In genomic region chr16:4944333-4945281, GRCh38 we compare ENCODE assay signal across 1 cellular context.
TF ChIP-seq lines count a peak whose summit lies in the region.

No MANE protein-coding gene starts in this region.

TF ChIP-seq in HepG2, 621 proteins besides CTCF, POLR2A, EP300 and RAD21 (continued from another document and continues in another):
- TF ChIP-seq ZNF687 (CRISPR knock-in tag; IDR thresholded peaks at IDR 0.05) (peak; percentile 92), IKZF5 (CRISPR knock-in tag; IDR thresholded peaks at IDR 0.05) (peak; percentile 96), ATF7 (IDR thresholded peaks at IDR 0.05) (peak; percentile 39; the same call in 1 of the 2 replicates), ATF7 (CRISPR knock-in tag; IDR thresholded peaks at IDR 0.05) (peak; percentile 94), ARID2 (CRISPR knock-in tag; IDR thresholded peaks at IDR 0.05; ENCODE audit: borderline replicate concordance) (no peak), ZUFSP (CRISPR knock-in tag; IDR thresholded peaks at IDR 0.05; ENCODE audit: borderline replicate concordance) (no peak), ZNF121 (CRISPR knock-in tag; IDR thresholded peaks at IDR 0.05) (no peak; the same call in 1 of the 2 replicates), ZNF512B (CRISPR knock-in tag; IDR thresholded peaks at IDR 0.05; ENCODE audit: borderline replicate concordance) (no peak), GTF2F1 (IDR thresholded peaks at IDR 0.05; ENCODE audit: low read length) (no peak), ZKSCAN8 (CRISPR knock-in tag; IDR thresholded peaks at IDR 0.05; ENCODE audit: borderline replicate concordance) (peak; percentile 95), JARID2 (CRISPR knock-in tag; IDR thresholded peaks at IDR 0.05; ENCODE audit: insufficient replicate concordance) (no peak), ZFAT (CRISPR knock-in tag; conservative IDR thresholded peaks at IDR 0.05) (no peak), LRRFIP1 (CRISPR knock-in tag; conservative IDR thresholded peaks at IDR 0.05) (no peak), ZNF362 (CRISPR knock-in tag; IDR thresholded peaks at IDR 0.05; ENCODE audit: borderline replicate concordance) (no peak), ZBTB39 (CRISPR knock-in tag; IDR thresholded peaks at IDR 0.05) (0 out of 2 replicates have a peak, but pooled peaks have one; percentile 52), MZF1 (CRISPR knock-in tag; IDR thresholded peaks at IDR 0.05; ENCODE audit: borderline replicate concordance) (no peak; the same call in 1 of the 2 replicates), YEATS4 (CRISPR knock-in tag; IDR thresholded peaks at IDR 0.05; ENCODE audit: borderline replicate concordance) (peak; percentile 71), ZNF670 (CRISPR knock-in tag; IDR thresholded peaks at IDR 0.05; ENCODE audit: borderline replicate concordance) (no peak), SP140L (CRISPR knock-in tag; IDR thresholded peaks at IDR 0.05; ENCODE audit: borderline replicate concordance) (no peak), ZNF292 (CRISPR knock-in tag; IDR thresholded peaks at IDR 0.05; ENCODE audit: borderline replicate concordance, low read depth) (peak; percentile 94), NR1H2 (CRISPR knock-in tag; IDR thresholded peaks at IDR 0.05; ENCODE audit: borderline replicate concordance, low read depth) (no peak), CREB3 (CRISPR knock-in tag; IDR thresholded peaks at IDR 0.05) (no peak), RORA (CRISPR knock-in tag; IDR thresholded peaks at IDR 0.05) (no peak), BRF2 (CRISPR knock-in tag; IDR thresholded peaks at IDR 0.05) (no peak), TFE3 (CRISPR knock-in tag; IDR thresholded peaks at IDR 0.05) (peak; percentile 81), IKZF4 (CRISPR knock-in tag; IDR thresholded peaks at IDR 0.05; ENCODE audit: borderline replicate concordance, low read depth, not compliant biosample characterization) (no peak), CBX5 (CRISPR knock-in tag; IDR thresholded peaks at IDR 0.05; ENCODE audit: borderline replicate concordance) (peak; percentile 83; the same call in 1 of the 2 replicates), REXO4 (CRISPR knock-in tag; IDR thresholded peaks at IDR 0.05; ENCODE audit: borderline replicate concordance) (no peak), ARNTL (CRISPR knock-in tag; IDR thresholded peaks at IDR 0.05) (peak; percentile 82), HBP1 (CRISPR knock-in tag; IDR thresholded peaks at IDR 0.05; ENCODE audit: low read depth) (no peak; the same call in 1 of the 2 replicates), JUNB (CRISPR knock-in tag; IDR thresholded peaks at IDR 0.05; ENCODE audit: borderline replicate concordance) (peak; percentile 100)
